In genomic region chr21:45456014-45456835, GRCh38 we compare ENCODE assay signal across 15 cellular contexts. TPM values are rescaled to one million over a fixed set of nuclear protein-coding genes. Genes with fewer than 3 reads are reported as not detected.
DNase-seq lines count a peak whose midpoint lies in the region; ATAC-seq and TF ChIP-seq lines count a peak whose summit lies in the region.
"Had no signal": no experiment of that assay in that cellular context is flagged by ENCODE, and none has a peak within 500 bp of the region (broad histone marks: within the 10 kb centered on the region; RNA-seq: fewer than 3 reads in every experiment).

No MANE protein-coding gene starts in this region.

- H3K4me1 Mint-ChIP-seq in WTC11, result peaks cover 10% of the 10 kb centered on the region
- H3K4me1 Mint-ChIP-seq: B cell had no signal

- peak overlapping the region; percentile 64 for H3K4me2 ChIP-seq in BLaER1

- no peak overlapping the region for H3K27ac Mint-ChIP-seq in WTC11
- H3K27ac Mint-ChIP-seq: B cell, type B pancreatic cell had no signal

- TF ChIP-seq POLR2A in gastrocnemius medialis (IDR thresholded peaks at IDR 0.05) (no peak), testis (IDR thresholded peaks at IDR 0.05) (no peak)

- POLR2A ChIA-PET in WTC11 (lab: Charles Lee), result no interaction called here

- WGBS in testis, 2 donors, result 80 to 91% methylated on average over 13 to 54 of the region's 55 CpGs

- no peaks in the 10 kb centered on the region for H3K27me3 ChIP-seq in BLaER1
- H3K27me3 ChIP-seq in left ventricle myocardium inferior (ENCODE audit: low read depth), result no peaks in the 10 kb centered on the region
- peaks cover 13 to 16% (median 14%) of the 10 kb centered on the region in 3 donors for H3K27me3 ChIP-seq in gastrocnemius medialis
- H3K27me3 ChIP-seq in testis, result no peaks in the 10 kb centered on the region
- H3K27me3 ChIP-seq: hepatocyte, SJSA1 had no signal

- peaks cover 2% of the 10 kb centered on the region; the same call in 1 of the 2 replicates for H3K9me3 ChIP-seq in BLaER1
- H3K9me3 ChIP-seq in left ventricle myocardium inferior (replicated peaks), result peaks cover 5% of the 10 kb centered on the region
- H3K9me3 ChIP-seq in gastrocnemius medialis, result no peaks in the 10 kb centered on the region
- no peaks in the 10 kb centered on the region for H3K9me3 ChIP-seq in testis

- no peaks in the 10 kb centered on the region for H3K36me3 ChIP-seq in BLaER1
- peaks cover 17% of the 10 kb centered on the region for H3K36me3 ChIP-seq in left ventricle myocardium inferior
- no peaks in the 10 kb centered on the region for H3K36me3 ChIP-seq in gastrocnemius medialis
- no peaks in the 10 kb centered on the region for H3K36me3 ChIP-seq in testis (ENCODE audit: low read depth, missing control alignments)

- in situ Hi-C loops in gastrocnemius medialis (cut with MboI; ENCODE audit: low sequenced_read_pairs in 4 of 4), result no loop called here

- H3K36me3 Mint-ChIP-seq in WTC11, result peaks cover 18% of the 10 kb centered on the region; the same call in 1 of the 2 replicates

- H3K4me3 ChIP-seq in BLaER1 (no peak overlapping the region), WI38 (ENCODE audit: low read depth, low read length) (peak overlapping the region; percentile 32; the same call in 1 of the 2 replicates), left ventricle myocardium inferior (peak overlapping the region; percentile 62), gastrocnemius medialis (peak overlapping the region in 3 of 4 donors; percentile 3 to 39 (median 13)), testis (no peak overlapping the region)
- H3K4me3 ChIP-seq: hepatocyte, SJSA1 had no signal

- no peak overlapping the region for H3K9ac ChIP-seq in BLaER1

- DNase-seq in left ventricle myocardium inferior (peak; percentile 36), gastrocnemius medialis (no peak), testis (no peak), WTC11 (ENCODE audit: low spot score) (no peak)
- no peak for DNase-seq in activated CD4-positive, alpha-beta T cell treated with anti-CD3 and anti-CD28 coated beads for 48 hours
- DNase-seq: activated effector memory CD4-positive, alpha-beta T cell treated with anti-CD3 and anti-CD28 coated beads, Interleukin-2, amount 50 U/mL, for 16 hours; NCI-H1436 treated with DMSO at 0.1 percent for 48 hours; stimulated activated CD4-positive, alpha-beta T cell treated with anti-CD3 and anti-CD28 coated beads, Interleukin-12 subunit alpha, Interleukin-12 subunit beta, amount 100 ng/mL, for 4 hours had no signal

- TF ChIP-seq CTCF in WI38 (IDR thresholded peaks at IDR 0.05; ENCODE audit: low read depth, low read length), result no peak
- TF ChIP-seq CTCF in left ventricle myocardium inferior (IDR thresholded peaks at IDR 0.05; ENCODE audit: borderline replicate concordance), result no peak
- no peak for TF ChIP-seq CTCF in gastrocnemius medialis (IDR thresholded peaks at IDR 0.05 in 4 of 5, conservative IDR thresholded peaks at IDR 0.05 in 1 of 5)
- TF ChIP-seq CTCF in testis (IDR thresholded peaks at IDR 0.05), result no peak
- TF ChIP-seq CTCF in WTC11 (IDR thresholded peaks at IDR 0.05), result no peak

- CTCF ChIA-PET in WTC11 (lab: Charles Lee), result interaction anchor here (1.0 kb wide), 1 partner anchor 147 kb away, joined by 3 read pairs; no protein-coding TSS in a partner anchor

- 0 out of 2 replicates have a peak overlapping the region, but pooled peaks have one; percentile 22 for H3K27ac ChIP-seq in BLaER1
- H3K27ac ChIP-seq in left ventricle myocardium inferior (replicated peaks), result peak overlapping the region; percentile 50
- no peak overlapping the region for H3K27ac ChIP-seq in gastrocnemius medialis
- H3K27ac ChIP-seq in testis, result no peak overlapping the region
- H3K27ac ChIP-seq: hepatocyte, SJSA1 had no signal

- intact Hi-C loops in left ventricle myocardium inferior (cut with micrococcal nuclease) (no loop called here), gastrocnemius medialis (cut with DNase I; ENCODE audit: low total_unique reads) (no loop called here), testis (cut with DNase I; ENCODE audit: low total_unique reads) (no loop called here)

- H3K27me3 Mint-ChIP-seq in WTC11 (ENCODE audit: low read depth), result no peaks in the 10 kb centered on the region
- H3K27me3 Mint-ChIP-seq: type B pancreatic cell had no signal

- ATAC-seq in gastrocnemius medialis (no peak), GM19351 (IDR thresholded peaks at IDR 0.05; ENCODE audit: unreplicated experiment) (no peak), WTC11 (no peak)

- H3K4me3 Mint-ChIP-seq in WTC11, result no peak overlapping the region
- H3K4me3 Mint-ChIP-seq: B cell had no signal

- no peaks in the 10 kb centered on the region for H4K20me1 ChIP-seq in BLaER1

- H3K9me3 Mint-ChIP-seq in WTC11, result peaks cover 14% of the 10 kb centered on the region
- H3K9me3 Mint-ChIP-seq: type B pancreatic cell had no signal

- H3K4me1 ChIP-seq in BLaER1 (peaks cover 74% of the 10 kb centered on the region), left ventricle myocardium inferior (peaks cover 41% of the 10 kb centered on the region), gastrocnemius medialis (no peaks in the 10 kb centered on the region), testis (peaks cover 2% of the 10 kb centered on the region)

TF ChIP-seq in WTC11, 78 proteins besides CTCF, POLR2A, EP300 and RAD21 (continues in another document):
- no peak for TF ChIP-seq CREM (CRISPR knock-in tag; IDR thresholded peaks at IDR 0.05)
- no peak for TF ChIP-seq ARID4B (CRISPR knock-in tag; IDR thresholded peaks at IDR 0.05; ENCODE audit: borderline replicate concordance)
- TF ChIP-seq ZBTB21 (CRISPR knock-in tag; IDR thresholded peaks at IDR 0.05; ENCODE audit: borderline replicate concordance), result no peak
- no peak for TF ChIP-seq ERG (CRISPR knock-in tag; IDR thresholded peaks at IDR 0.05)
- TF ChIP-seq SP1 (CRISPR knock-in tag; conservative IDR thresholded peaks at IDR 0.05), result no peak
- TF ChIP-seq, protein P1, sequence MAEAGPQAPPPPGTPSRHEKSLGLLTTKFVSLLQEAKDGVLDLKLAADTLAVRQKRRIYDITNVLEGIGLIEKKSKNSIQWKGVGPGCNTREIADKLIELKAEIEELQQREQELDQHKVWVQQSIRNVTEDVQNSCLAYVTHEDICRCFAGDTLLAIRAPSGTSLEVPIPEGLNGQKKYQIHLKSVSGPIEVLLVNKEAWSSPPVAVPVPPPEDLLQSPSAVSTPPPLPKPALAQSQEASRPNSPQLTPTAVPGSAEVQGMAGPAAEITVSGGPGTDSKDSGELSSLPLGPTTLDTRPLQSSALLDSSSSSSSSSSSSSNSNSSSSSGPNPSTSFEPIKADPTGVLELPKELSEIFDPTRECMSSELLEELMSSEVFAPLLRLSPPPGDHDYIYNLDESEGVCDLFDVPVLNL (CRISPR knock-in tag; IDR thresholded peaks at IDR 0.05; ENCODE audit: borderline replicate concordance, low read depth), result no peak
- TF ChIP-seq ZNF121 (CRISPR knock-in tag; IDR thresholded peaks at IDR 0.05), result no peak

RNA-seq across cellular contexts. Expression of gene COL18A1, which starts 51.3 kb away (rescaled TPM):
- total RNA-seq in left ventricle myocardium inferior (66.5 TPM), gastrocnemius medialis (10 to 100 TPM; 16.4 to 42.2 (median 20.7) TPM), testis (100 to 1,000 TPM; 111 to 165 TPM), WTC11 (2021) (231 to 241 TPM (median 231 TPM) in 3 replicates)
- polyA plus RNA-seq in testis (ENCODE audit: insufficient read depth, low read depth, low replicate concordance), result 53.2 TPM

Comparison
In these comparisons a context has a peak if more than half of its experiments do, and no peak if none do; other contexts are left out.
1. H3K27ac ChIP-seq: peak in BLaER1 (single experiment) and left ventricle myocardium inferior (single experiment); none in gastrocnemius medialis (0 of 4) and testis (0 of 2).
2. H3K4me3 ChIP-seq: peak in WI38 (single experiment), left ventricle myocardium inferior (single experiment) and gastrocnemius medialis (3 of 4); none in BLaER1 (single experiment) and testis (0 of 2).